In genomic region chr20:62935968-62936585, GRCh38 we compare ENCODE assay signal across 11 cellular contexts. TPM values are rescaled to one million over a fixed set of nuclear protein-coding genes. Genes with fewer than 3 reads are reported as not detected.
A peak's percentile ranks its signal among the peaks of the same experiment; 100 is the strongest.
DNase-seq lines count a peak whose midpoint lies in the region; ATAC-seq and TF ChIP-seq lines count a peak whose summit lies in the region.
"Had no signal": no experiment of that assay in that cellular context is flagged by ENCODE, and none has a peak within 500 bp of the region (broad histone marks: within the 10 kb centered on the region; RNA-seq: fewer than 3 reads in every experiment).

No MANE protein-coding gene starts in this region.

- no peak overlapping the region for H2BK15ac ChIP-seq in mesenchymal stem cell (ENCODE audit: low read depth, poor library complexity, severe bottlenecking)

- no peaks in the 10 kb centered on the region for H3K27me3 ChIP-seq in HUES48 (ENCODE audit: control insufficient read depth, insufficient read depth, low read length)
- no peaks in the 10 kb centered on the region for H3K27me3 ChIP-seq in mammary epithelial cell (ENCODE audit: insufficient read depth, low read length)
- H3K27me3 ChIP-seq in mesenchymal stem cell (ENCODE audit: control insufficient read depth in 1 of 2, insufficient read depth in 1 of 2, low read length in 2 of 2) = no peaks in the 10 kb centered on the region

- CTCF ChIA-PET in AG04449 (lab: Yijun Ruan, JAX) (interaction anchor here (0.7 to 5.8 kb wide), 8 partner anchors 10 to 128 kb away, joined by 3 to 68 read pairs (median 4); partner anchors contain the start of gene DIDO1), mammary epithelial cell (lab: Charles Lee; ENCODE audit: low non-redundant PET) (no interaction called here)

- no peak overlapping the region for H2BK5ac ChIP-seq in mesenchymal stem cell (ENCODE audit: low read depth, low read length, poor library complexity, severe bottlenecking)

- dilution Hi-C loops in mammary epithelial cell (cut with HindIII; ENCODE audit: low sequenced_read_pairs) = loop anchor here (5.0 kb wide), 2 partner anchors 34 to 79 kb away; no protein-coding TSS in a partner anchor

- no peaks in the 10 kb centered on the region for H4K20me1 ChIP-seq in mammary epithelial cell (ENCODE audit: insufficient read depth, low read length)

- no peak overlapping the region for H3K4ac ChIP-seq in mesenchymal stem cell (ENCODE audit: low read depth in 1 of 2, low read length in 2 of 2)

- WGBS in mammary epithelial cell (ENCODE audit: low coverage, missing lambda C conversion rate) = 80% methylated on average over 19 of the region's 22 CpGs
- WGBS in mesenchymal stem cell = 91% methylated on average over 22 of the region's 22 CpGs

- intact Hi-C loops in mammary epithelial cell (cut with micrococcal nuclease) = no loop called here

- no peak overlapping the region for H2AK5ac ChIP-seq in mesenchymal stem cell (ENCODE audit: low read length, severe bottlenecking)

- TF ChIP-seq CTCF in AG04449 (IDR thresholded peaks at IDR 0.05; ENCODE audit: insufficient read depth, low read length, missing control alignments) = no peak
- no peak for TF ChIP-seq CTCF in mammary epithelial cell (conservative IDR thresholded peaks at IDR 0.05 in 1 of 2, IDR thresholded peaks at IDR 0.05 in 1 of 2; ENCODE audit: extremely low read depth in 1 of 2, insufficient read depth in 1 of 2, low read depth in 1 of 2, low read length in 2 of 2)

- H2AFZ ChIP-seq in mammary epithelial cell (ENCODE audit: low read depth, low read length) (no peak overlapping the region), mesenchymal stem cell (ENCODE audit: low read depth, low read length) (no peak overlapping the region)

- no peaks in the 10 kb centered on the region for H3K9me3 ChIP-seq in HUES48 (ENCODE audit: control insufficient read depth, insufficient read depth, low read length)
- no peaks in the 10 kb centered on the region for H3K9me3 ChIP-seq in mammary epithelial cell (replicated peaks; ENCODE audit: insufficient read depth, low read length)
- no peaks in the 10 kb centered on the region for H3K9me3 ChIP-seq in mesenchymal stem cell (ENCODE audit: control insufficient read depth, low read length)

- H3K27ac ChIP-seq in HUES48 (ENCODE audit: low read depth, low read length) (no peak overlapping the region), mammary epithelial cell (ENCODE audit: insufficient read depth, low read depth, low read length) (no peak overlapping the region), mesenchymal stem cell (ENCODE audit: low read length, poor library complexity, severe bottlenecking) (no peak overlapping the region)

- H4K91ac ChIP-seq in mesenchymal stem cell (ENCODE audit: low read length) = no peak overlapping the region

- H3K9ac ChIP-seq in HUES48 (ENCODE audit: low read depth, low read length) = no peak overlapping the region
- H3K9ac ChIP-seq in mammary epithelial cell (ENCODE audit: insufficient read depth, low read length) = no peak overlapping the region
- H3K9ac ChIP-seq in mesenchymal stem cell (ENCODE audit: low read length) = peak overlapping the region; percentile 98

- H3K79me2 ChIP-seq in mammary epithelial cell (ENCODE audit: insufficient read depth, low read length) = peaks cover 96% of the 10 kb centered on the region

- H3K36me3 ChIP-seq in HUES48 (ENCODE audit: control insufficient read depth, insufficient read depth, low read length) (peaks cover 44% of the 10 kb centered on the region), mammary epithelial cell (ENCODE audit: insufficient read depth, low read length) (peaks cover 6% of the 10 kb centered on the region), mesenchymal stem cell (ENCODE audit: control insufficient read depth in 1 of 2, insufficient read depth in 2 of 2, low read depth in 1 of 2, low read length in 2 of 2) (peaks cover 26 to 32% of the 10 kb centered on the region in 2 experiments)

- H3K4me2 ChIP-seq in mammary epithelial cell (ENCODE audit: insufficient read depth, low read depth, low read length) (peak overlapping the region; percentile 91), mesenchymal stem cell (ENCODE audit: low read length, poor library complexity, severe bottlenecking) (no peak overlapping the region)

- ATAC-seq in HG02623 (IDR thresholded peaks at IDR 0.05; ENCODE audit: unreplicated experiment) (no peak), GM21360 (IDR thresholded peaks at IDR 0.05; ENCODE audit: unreplicated experiment) (no peak)
- ATAC-seq: naive thymus-derived CD8-positive, alpha-beta T cell; WTC11 had no signal

- H4K8ac ChIP-seq in mesenchymal stem cell (ENCODE audit: low read length) = no peak overlapping the region

- H3K79me1 ChIP-seq in mesenchymal stem cell (replicated peaks; ENCODE audit: low read length, poor library complexity, severe bottlenecking) = peaks cover 2% of the 10 kb centered on the region

- DNase-seq in AG04449 (ENCODE audit: low read depth, low spot score) = no peak
- DNase-seq in mammary epithelial cell = no peak
- DNase-seq in mesenchymal stem cell = no peak
- no peak for DNase-seq in GOT3 (lab: John Stamatoyannopoulos, UW)
- DNase-seq in UCSD-AML1 (lab: John Stamatoyannopoulos, UW; ENCODE audit: unreplicated experiment) = no peak
- DNase-seq: naive thymus-derived CD8-positive, alpha-beta T cell had no signal

- no TSS peak for BruUV-seq in mammary epithelial cell (replicated peaks; lab: Mats Ljungman, UMichigan)

- in situ Hi-C loops in mammary epithelial cell (cut with MboI; ENCODE audit: low sequenced_read_pairs in 2 of 2) = no loop called here

- H3K23ac ChIP-seq in mesenchymal stem cell (ENCODE audit: low read length in 2 of 2) = no peak overlapping the region

- H2BK120ac ChIP-seq in mesenchymal stem cell (ENCODE audit: low read depth, low read length) = no peak overlapping the region

- no peak overlapping the region for H3K18ac ChIP-seq in mesenchymal stem cell (ENCODE audit: low read depth in 1 of 2, low read length in 2 of 2)

- H3K4me3 ChIP-seq in AG04449 (ENCODE audit: low read depth, low read length) (peak overlapping the region; percentile 94), HUES48 (ENCODE audit: low read depth, low read length) (peak overlapping the region; percentile 90), mammary epithelial cell (replicated peaks in 1 of 3; ENCODE audit: insufficient read depth in 1 of 3, low read depth in 2 of 3, low read length in 3 of 3) (peak overlapping the region in 1 of 3 experiments; percentile 100), mesenchymal stem cell (ENCODE audit: insufficient read depth in 1 of 2, low read depth in 1 of 2, low read length in 2 of 2) (peak overlapping the region in 1 of 2 experiments; percentile 86)

- no peak overlapping the region for H2BK12ac ChIP-seq in mesenchymal stem cell (ENCODE audit: low read length in 2 of 2)

- POLR2A ChIA-PET in AG04449 (lab: Yijun Ruan, JAX) = interaction anchor here (1.2 to 1.7 kb wide), 2 partner anchors 9 to 16 kb away, joined by 3 to 6 read pairs; no protein-coding TSS in a partner anchor

- H3K14ac ChIP-seq in mesenchymal stem cell (ENCODE audit: low read length in 2 of 2) = no peak overlapping the region

- H3K4me1 ChIP-seq in HUES48 (ENCODE audit: control insufficient read depth, insufficient read depth, low read length) (peaks cover 32% of the 10 kb centered on the region), mammary epithelial cell (ENCODE audit: insufficient read depth, low read length) (peaks cover 15% of the 10 kb centered on the region), mesenchymal stem cell (ENCODE audit: control insufficient read depth, insufficient read depth, low read depth, low read length) (peaks cover 16% of the 10 kb centered on the region)

RNA-seq across cellular contexts. Expression of gene GID8, which starts 1.9 kb away (rescaled TPM):
- 10 to 100 TPM; 34.5 to 43.2 TPM for total RNA-seq in mammary epithelial cell
- 29.7 TPM for polyA plus RNA-seq in mammary epithelial cell
- 47.5 TPM for polyA minus RNA-seq in mammary epithelial cell
- polyA plus RNA-seq in mesenchymal stem cell (2013, experiment 1 of 2) = 18.0 TPM
- polyA plus RNA-seq in mesenchymal stem cell (2013, experiment 2 of 2) = 18.3 TPM

RNA-seq across cellular contexts. Expression of gene DIDO1, which starts 9.8 kb away (rescaled TPM):
- total RNA-seq in mammary epithelial cell = 10 to 100 TPM; 38.7 to 53.2 TPM
- polyA plus RNA-seq in mammary epithelial cell = 13.6 TPM
- polyA minus RNA-seq in mammary epithelial cell = 31.4 TPM
- 19.5 TPM for polyA plus RNA-seq in mesenchymal stem cell (2013, experiment 1 of 2)
- 18.9 TPM for polyA plus RNA-seq in mesenchymal stem cell (2013, experiment 2 of 2)

RNA-seq across cellular contexts. Expression of gene SLC17A9, which starts 16.4 kb away (rescaled TPM):
- under 1 TPM; 0.33 to 0.67 TPM for total RNA-seq in mammary epithelial cell
- 0.09 TPM for polyA plus RNA-seq in mammary epithelial cell
- not detected for polyA minus RNA-seq in mammary epithelial cell
- polyA plus RNA-seq in mesenchymal stem cell (2013, experiment 1 of 2) = 14.8 TPM
- polyA plus RNA-seq in mesenchymal stem cell (2013, experiment 2 of 2) = 13.7 TPM
- total RNA-seq: HT1080 had no signal
